ENCODE assay signal across 1 cellular context in genomic region chr2:215238485-215239098, GRCh38.
TF ChIP-seq lines count a peak whose summit lies in the region.

No MANE protein-coding gene starts in this region.

TF ChIP-seq in HepG2, 621 proteins besides CTCF, POLR2A, EP300 and RAD21 (continued from another document):
- TF ChIP-seq ATF7 (IDR thresholded peaks at IDR 0.05) (peak; percentile 60), ATF7 (CRISPR knock-in tag; IDR thresholded peaks at IDR 0.05) (no peak), JARID2 (CRISPR knock-in tag; IDR thresholded peaks at IDR 0.05; ENCODE audit: insufficient replicate concordance) (no peak)
